ENCODE assay signal across 25 cellular contexts in genomic region chr17:2378905-2379304, GRCh38.
"Had no signal": no experiment of that assay in that cellular context is flagged by ENCODE, and none has a peak within 500 bp of the region (broad histone marks: within the 10 kb centered on the region; RNA-seq: fewer than 3 reads in every experiment).

No MANE protein-coding gene starts in this region.

- H3K27me3 Mint-ChIP-seq: activated naive CD8-positive, alpha-beta T cell treated with anti-CD3 and anti-CD28 coated beads, Interleukin-2, amount 10 ng/mL, durations not matched to agents 7 days and 5 days had no signal

- H3K9me3 Mint-ChIP-seq: activated naive CD4-positive, alpha-beta T cell treated with anti-CD3 and anti-CD28 coated beads for 36 hours; activated naive CD8-positive, alpha-beta T cell treated with anti-CD3 and anti-CD28 coated beads, Interleukin-2, amount 10 ng/mL, durations not matched to agents 7 days and 5 days; T-helper 2 cell treated with Interferon-gamma antibody and Interleukin-4, amounts not matched to agents 5 μg/mL and 100 μg/mL, for 36 hours had no signal

- H3K9ac ChIP-seq: SK-N-SH had no signal

- H3K27ac ChIP-seq: esophagus squamous epithelium, gastrocnemius medialis, heart left ventricle, lower lobe of right lung, ovary, prostate gland, spleen, upper lobe of right lung, WERI-Rb-1 had no signal

- H3K27me3 ChIP-seq: esophagus squamous epithelium, gastrocnemius medialis, heart left ventricle, ovary, spleen, upper lobe of right lung had no signal

- H3K9me3 ChIP-seq: esophagus squamous epithelium, gastrocnemius medialis, heart left ventricle, lower lobe of right lung, mucosa of descending colon, ovary, prostate gland, SK-N-SH, spleen, upper lobe of right lung had no signal

- H3K4me3 Mint-ChIP-seq: activated naive CD4-positive, alpha-beta T cell treated with anti-CD3 and anti-CD28 coated beads for 36 hours; activated naive CD8-positive, alpha-beta T cell treated with anti-CD3 and anti-CD28 coated beads, Interleukin-2, amount 10 ng/mL, durations not matched to agents 7 days and 5 days; T-helper 2 cell treated with Interferon-gamma antibody and Interleukin-4, amounts not matched to agents 5 μg/mL and 100 μg/mL, for 36 hours had no signal

- DNase-seq: activated CD4-positive, alpha-beta T cell treated with anti-CD3 and anti-CD28 coated beads for 1 hour; activated CD8-positive, alpha-beta memory T cell treated with anti-CD3 and anti-CD28 coated beads for 24 hours; activated CD8-positive, alpha-beta memory T cell treated with anti-CD3 and anti-CD28 coated beads, Interleukin-2, amount 50 U/mL, for 4 hours; activated naive CD4-positive, alpha-beta T cell treated with anti-CD3 and anti-CD28 coated beads for 36 hours; activated naive CD8-positive, alpha-beta T cell treated with anti-CD3 and anti-CD28 coated beads, Interleukin-2, amount 10 ng/mL, durations not matched to agents 7 days and 5 days; activated T-cell treated with anti-CD3 and anti-CD28 coated beads, Interleukin-2, amount 50 U/mL, for 48 hours; amniotic stem cell; cerebellar nuclear complex; effector memory CD4-positive, alpha-beta T cell; esophagus squamous epithelium; gastrocnemius medialis; heart left ventricle; left colon; lower lobe of right lung; mesendoderm; mucosa of descending colon; SK-N-SH; spleen; stimulated activated CD4-positive, alpha-beta T cell treated with anti-CD3 and anti-CD28 coated beads, Interleukin-4, amount 100 ng/mL, for 1 hour; stimulated activated naive CD4-positive, alpha-beta T cell treated with Interleukin-2 at 50 U/mL for 16 hours; upper lobe of right lung; WERI-Rb-1 had no signal

- H3K27ac Mint-ChIP-seq: activated naive CD4-positive, alpha-beta T cell treated with anti-CD3 and anti-CD28 coated beads for 36 hours; activated naive CD8-positive, alpha-beta T cell treated with anti-CD3 and anti-CD28 coated beads, Interleukin-2, amount 10 ng/mL, durations not matched to agents 7 days and 5 days; T-helper 2 cell treated with Interferon-gamma antibody and Interleukin-4, amounts not matched to agents 5 μg/mL and 100 μg/mL, for 36 hours had no signal

- H3K4me1 ChIP-seq: upper lobe of right lung had no signal

- H3K36me3 ChIP-seq: ovary had no signal

- H3K4me3 ChIP-seq: esophagus squamous epithelium, gastrocnemius medialis, heart left ventricle, lower lobe of right lung, mucosa of descending colon, ovary, prostate gland, spleen, upper lobe of right lung had no signal

- H3K36me3 Mint-ChIP-seq: activated naive CD8-positive, alpha-beta T cell treated with anti-CD3 and anti-CD28 coated beads, Interleukin-2, amount 10 ng/mL, durations not matched to agents 7 days and 5 days had no signal
